In the genomic region with DNA sequence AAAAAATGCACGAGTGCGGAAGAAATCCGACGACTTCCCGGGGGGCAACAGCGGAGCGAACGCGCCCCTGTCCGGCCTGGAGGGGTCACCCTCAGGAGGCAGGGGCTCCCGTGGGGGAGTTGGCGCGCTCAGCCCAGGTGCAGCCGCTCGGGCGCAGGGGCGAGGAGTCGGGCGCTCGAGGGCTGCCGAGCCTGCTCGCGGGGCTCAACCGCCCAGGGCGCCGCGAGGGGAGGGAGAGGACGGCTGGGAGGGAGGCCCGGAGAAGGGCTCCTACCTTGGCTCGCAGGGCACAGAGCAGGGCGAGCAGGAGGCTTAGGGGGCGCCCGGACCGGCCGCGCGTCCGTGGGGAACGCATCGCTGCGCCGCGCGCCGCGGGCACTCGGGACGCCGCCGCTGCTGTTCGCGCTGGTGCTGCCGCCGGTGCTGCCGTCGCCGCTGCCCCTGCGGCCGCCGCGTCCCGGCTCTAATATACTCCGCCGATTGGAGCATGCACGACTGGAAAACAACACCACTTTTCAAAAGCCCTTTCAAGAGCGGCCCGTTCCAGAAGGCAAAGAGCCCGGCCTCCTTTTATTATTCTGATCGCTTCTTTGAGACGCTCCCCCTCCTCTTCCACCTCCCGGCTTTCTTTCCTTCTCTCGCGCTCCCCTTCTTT, we compare ENCODE assay signal across 8 cellular contexts. TPM values are rescaled to one million over a fixed set of nuclear protein-coding genes. Genes with fewer than 3 reads are reported as not detected.
DNase-seq lines count a peak whose midpoint lies in the region; ATAC-seq and TF ChIP-seq lines count a peak whose summit lies in the region.

No MANE protein-coding gene starts in this region.

- peaks cover 60% of the 10 kb centered on the region for H3K27me3 Mint-ChIP-seq in activated CD4-positive, alpha-beta T cell treated with anti-CD3 and anti-CD28 coated beads for 36 hours

- H3K4me1 Mint-ChIP-seq in activated CD4-positive, alpha-beta T cell treated with anti-CD3 and anti-CD28 coated beads for 36 hours = peaks cover 21% of the 10 kb centered on the region

- no peaks in the 10 kb centered on the region for H3K36me3 Mint-ChIP-seq in activated CD4-positive, alpha-beta T cell treated with anti-CD3 and anti-CD28 coated beads for 36 hours (ENCODE audit: low read depth)

- CTCF ChIA-PET in activated CD4-positive, alpha-beta T cell treated with anti-CD3 and anti-CD28 coated beads for 36 hours (lab: Charles Lee) = interaction anchor here (1.9 kb wide), 1 partner anchor 239 kb away, joined by 4 read pairs; a partner anchor contains a TSS

- peak overlapping the region; percentile 71 for H3K4me3 Mint-ChIP-seq in activated CD4-positive, alpha-beta T cell treated with anti-CD3 and anti-CD28 coated beads for 36 hours

- H3K27ac ChIP-seq in angular gyrus (ENCODE audit: low read depth, low read length) (peak overlapping the region; percentile 80), right cardiac atrium (ENCODE audit: low read length) (peak overlapping the region; percentile 95)

- H3K27me3 ChIP-seq in right cardiac atrium (ENCODE audit: control insufficient read depth, insufficient read depth) = no peaks in the 10 kb centered on the region

- peaks cover 3% of the 10 kb centered on the region for H3K4me1 ChIP-seq in right cardiac atrium (ENCODE audit: control insufficient read depth, insufficient read depth, low read length)

- peak overlapping the region; percentile 73 for H3K4me3 ChIP-seq in right cardiac atrium (ENCODE audit: low read length)
- H3K4me3 ChIP-seq in retinal pigment epithelial cell (ENCODE audit: low read length) = peak overlapping the region; percentile 67

- H3K27ac Mint-ChIP-seq in activated CD4-positive, alpha-beta T cell treated with anti-CD3 and anti-CD28 coated beads for 36 hours = no peak overlapping the region

- ATAC-seq in activated CD4-positive, alpha-beta T cell treated with anti-CD3 and anti-CD28 coated beads for 36 hours = no peak
- ATAC-seq in right cardiac atrium = peak; percentile 0 to 2

- H3K9me3 Mint-ChIP-seq in activated CD4-positive, alpha-beta T cell treated with anti-CD3 and anti-CD28 coated beads for 36 hours (ENCODE audit: low read depth) = no peaks in the 10 kb centered on the region

- no peaks in the 10 kb centered on the region for H3K9me3 ChIP-seq in right cardiac atrium (ENCODE audit: control insufficient read depth, low read length)

- under 1% methylated on average over 73 of the region's 73 CpGs for whole genome bisulfite sequencing in right cardiac atrium

- POLR2A ChIA-PET in activated CD4-positive, alpha-beta T cell treated with anti-CD3 and anti-CD28 coated beads for 36 hours (lab: Charles Lee) = no interaction called here

- intact Hi-C loops in activated CD4-positive, alpha-beta T cell treated with anti-CD3 and anti-CD28 coated beads for 36 hours (cut with DNase I, micrococcal nuclease) = loop anchor here (1.0 to 5.0 kb wide), 8 partner anchors 71 to 1219 kb away; a partner anchor contains a TSS
- intact Hi-C loops in right cardiac atrium (cut with DNase I) = loop anchor here in 3 of 4 donors (5.0 to 10.0 kb wide), 7 partner anchors 116 to 601 kb away; no protein-coding TSS in a partner anchor

- peak; percentile 41 for DNase-seq in activated CD4-positive, alpha-beta T cell treated with anti-CD3 and anti-CD28 coated beads for 36 hours
- no peak for DNase-seq in activated CD4-positive, alpha-beta T cell treated with anti-CD3 and anti-CD28 coated beads for 1 hour
- peak; percentile 62 for DNase-seq in NCI-H446 treated with DMSO at 0.1 percent for 48 hours (lab: John Stamatoyannopoulos, UW)
- peak; percentile 36 to 77 (median 70) for DNase-seq in right cardiac atrium
- DNase-seq in retinal pigment epithelial cell (ENCODE audit: low read depth) = no peak
- no peak for DNase-seq in HuH-7.5 (ENCODE audit: low spot score)
- DNase-seq in KBM-7 = no peak

- in situ Hi-C loops in KBM-7 (cut with MboI; ENCODE audit: low pct_unique_long_range_greater_than_20kb, low sequenced_read_pairs) = loop anchor here (25.0 kb wide), 1 partner anchor 211 kb away; no protein-coding TSS in a partner anchor

- no peak for TF ChIP-seq CTCF in retinal pigment epithelial cell (conservative IDR thresholded peaks at IDR 0.05; ENCODE audit: low read depth, low read length)

RNA-seq across cellular contexts. Expression of a gene that starts 0.5 kb away (rescaled TPM):
- total RNA-seq in activated CD4-positive, alpha-beta T cell treated with anti-CD3 and anti-CD28 coated beads for 36 hours = under 1 TPM; 0.30 to 0.44 TPM
- total RNA-seq in right cardiac atrium = 10 to 100 TPM; 23.2 to 33.6 (median 30.0) TPM
- 12.2 TPM for polyA plus RNA-seq in right cardiac atrium

Comparison
In these comparisons a context has a peak if more than half of its experiments do, and no peak if none do; other contexts are left out.
1. DNase-seq: peak in activated CD4-positive, alpha-beta T cell treated with anti-CD3 and anti-CD28 coated beads for 36 hours (single experiment), NCI-H446 treated with DMSO at 0.1 percent for 48 hours (single experiment) and right cardiac atrium (3 of 3); none in activated CD4-positive, alpha-beta T cell treated with anti-CD3 and anti-CD28 coated beads for 1 hour (single experiment), retinal pigment epithelial cell (single experiment), HuH-7.5 (single experiment) and KBM-7 (single experiment).
2. RNA of a gene that starts 0.5 kb away (total RNA-seq): 23.2 to 33.6 TPM in right cardiac atrium; 0.30 to 0.44 TPM in activated CD4-positive, alpha-beta T cell treated with anti-CD3 and anti-CD28 coated beads for 36 hours; every median in the first group is over 10 times any median in the second.